8 cellular contexts compared by ENCODE assay signal in the genomic region with DNA sequence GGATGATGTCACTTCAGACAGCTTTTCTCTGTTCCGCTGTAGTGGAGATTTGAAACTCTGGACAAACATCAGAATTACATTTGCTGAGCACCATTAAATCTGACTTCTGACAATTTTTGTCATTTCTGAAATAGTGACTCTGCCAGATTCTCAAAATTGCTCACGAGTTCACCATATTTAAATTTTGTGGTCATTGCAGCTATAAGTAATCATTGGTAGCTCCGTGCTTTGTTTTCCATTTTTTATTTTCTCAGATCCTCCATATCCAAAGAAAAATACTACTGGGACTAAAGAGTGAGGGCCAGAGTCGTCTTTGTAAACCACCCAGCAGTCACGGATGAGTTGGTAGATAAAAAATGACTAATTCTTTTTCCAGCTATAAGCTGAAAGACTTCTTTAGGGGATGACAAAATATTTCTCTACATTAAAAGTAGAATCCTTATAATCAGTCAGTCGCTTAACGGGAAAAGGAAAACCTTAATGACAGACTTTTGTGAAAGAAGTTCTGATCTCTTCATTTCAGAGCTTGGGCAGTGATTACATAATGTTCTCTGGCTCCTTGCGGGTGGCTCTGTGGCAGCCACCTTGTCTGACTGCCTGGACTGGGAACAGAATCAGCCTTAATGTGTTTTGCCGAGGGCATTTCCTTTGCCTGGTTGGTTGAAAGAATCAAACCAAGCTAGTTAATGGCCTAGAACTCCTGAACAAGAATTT. TPM values are rescaled to one million over a fixed set of nuclear protein-coding genes. Genes with fewer than 3 reads are reported as not detected.
DNase-seq lines count a peak whose midpoint lies in the region; ATAC-seq and TF ChIP-seq lines count a peak whose summit lies in the region.

No MANE protein-coding gene starts in this region.

- no peaks in the 10 kb centered on the region for H3K27me3 Mint-ChIP-seq in activated CD4-positive, alpha-beta memory T cell treated with anti-CD3 and anti-CD28 coated beads for 36 hours
- H3K27me3 Mint-ChIP-seq in osteocyte (ENCODE audit: unreplicated experiment): peaks cover 3% of the 10 kb centered on the region

- TF ChIP-seq CTCF in foreskin fibroblast (IDR thresholded peaks at IDR 0.05; ENCODE audit: low read depth, low read length): no peak
- no peak for TF ChIP-seq CTCF in osteocyte (IDR thresholded peaks at IDR 0.05)

- H3K27ac Mint-ChIP-seq in activated CD4-positive, alpha-beta memory T cell treated with anti-CD3 and anti-CD28 coated beads for 36 hours: peak overlapping the region; percentile 15
- peak overlapping the region; percentile 95 for H3K27ac Mint-ChIP-seq in osteocyte (ENCODE audit: unreplicated experiment)

- H3K4me1 Mint-ChIP-seq in activated CD4-positive, alpha-beta memory T cell treated with anti-CD3 and anti-CD28 coated beads for 36 hours (ENCODE audit: low read depth): peaks cover 62% of the 10 kb centered on the region
- H3K4me1 Mint-ChIP-seq in osteocyte (ENCODE audit: unreplicated experiment): peaks cover 55% of the 10 kb centered on the region

- H3K9me3 Mint-ChIP-seq in activated CD4-positive, alpha-beta memory T cell treated with anti-CD3 and anti-CD28 coated beads for 36 hours: no peaks in the 10 kb centered on the region
- H3K9me3 Mint-ChIP-seq in osteocyte (ENCODE audit: unreplicated experiment): no peaks in the 10 kb centered on the region

- peak; percentile 63 for ATAC-seq in GM18858 (IDR thresholded peaks at IDR 0.05; ENCODE audit: unreplicated experiment)
- ATAC-seq in HG03520 (IDR thresholded peaks at IDR 0.05; ENCODE audit: unreplicated experiment): peak; percentile 44

- CTCF ChIA-PET in activated CD4-positive, alpha-beta memory T cell treated with anti-CD3 and anti-CD28 coated beads for 36 hours (lab: Charles Lee): interaction anchor here (0.6 to 1.8 kb wide), 8 partner anchors 15 to 533 kb away, joined by 3 to 8 read pairs (median 4); a partner anchor contains a TSS

- H3K4me3 ChIP-seq in foreskin fibroblast (ENCODE audit: low read depth in 1 of 2, low read length in 2 of 2): peak overlapping the region; percentile 85 to 92

- peak overlapping the region; percentile 58 for H3K4me3 Mint-ChIP-seq in activated CD4-positive, alpha-beta memory T cell treated with anti-CD3 and anti-CD28 coated beads for 36 hours
- peak overlapping the region; percentile 92 for H3K4me3 Mint-ChIP-seq in osteocyte (ENCODE audit: unreplicated experiment)

- H3K36me3 Mint-ChIP-seq in activated CD4-positive, alpha-beta memory T cell treated with anti-CD3 and anti-CD28 coated beads for 36 hours: peaks cover under 1% of the 10 kb centered on the region
- H3K36me3 Mint-ChIP-seq in osteocyte (ENCODE audit: unreplicated experiment): no peaks in the 10 kb centered on the region

- intact Hi-C loops in activated CD4-positive, alpha-beta memory T cell treated with anti-CD3 and anti-CD28 coated beads for 36 hours (cut with micrococcal nuclease): loop anchor here (1.0 to 10.0 kb wide), 11 partner anchors 14 to 420 kb away; a partner anchor contains a TSS

- POLR2A ChIA-PET in activated CD4-positive, alpha-beta memory T cell treated with anti-CD3 and anti-CD28 coated beads for 36 hours (lab: Charles Lee): interaction anchor here (0.6 to 3.1 kb wide), 8 partner anchors 13 to 617 kb away, joined by 3 to 21 read pairs (median 3); a partner anchor contains a TSS

- DNase-seq in C1 segment of cervical spinal cord (lab: John Stamatoyannopoulos, UW): peak in 9 of 14 donors; percentile 13 to 88 (median 24)
- peak; percentile 20 for DNase-seq in activated CD4-positive, alpha-beta memory T cell treated with anti-CD3 and anti-CD28 coated beads for 36 hours
- DNase-seq in foreskin fibroblast: peak in 1 of 2 donors; percentile 40
- DNase-seq in osteocyte (ENCODE audit: extremely low spot score, unreplicated experiment): no peak
- DNase-seq in NCI-H510A (lab: John Stamatoyannopoulos, UW): no peak
- no peak for DNase-seq in HuH-7 (ENCODE audit: low spot score)

RNA-seq across cellular contexts. Expression of a gene that starts 2.3 kb away (rescaled TPM):
- total RNA-seq in activated CD4-positive, alpha-beta memory T cell treated with anti-CD3 and anti-CD28 coated beads for 36 hours: 10 to 100 TPM; 87.6 to 92.6 TPM
- total RNA-seq in osteocyte: 502 and 510 TPM in 2 replicates

Comparison
In these comparisons a context has a peak if more than half of its experiments do, and no peak if none do; other contexts are left out.
1. DNase-seq: peak in C1 segment of cervical spinal cord (9 of 14) and activated CD4-positive, alpha-beta memory T cell treated with anti-CD3 and anti-CD28 coated beads for 36 hours (single experiment); none in osteocyte (single experiment), NCI-H510A (single experiment) and HuH-7 (single experiment).